1 cellular context compared by ENCODE assay signal in genomic region chr12:103929051-103929908, GRCh38.
TF ChIP-seq lines count a peak whose summit lies in the region.

No MANE protein-coding gene starts in this region.

TF ChIP-seq in HepG2, 621 proteins besides CTCF, POLR2A, EP300 and RAD21 (continued from another document):
- TF ChIP-seq ZNF770 (CRISPR knock-in tag; IDR thresholded peaks at IDR 0.05) (peak; percentile 25; the same call in 1 of the 2 replicates), MXD1 (CRISPR knock-in tag; IDR thresholded peaks at IDR 0.05) (peak; percentile 46), RCOR2 (CRISPR knock-in tag; IDR thresholded peaks at IDR 0.05) (0 out of 2 replicates have a peak, but pooled peaks have one; percentile 5), HIC2 (CRISPR knock-in tag; IDR thresholded peaks at IDR 0.05; ENCODE audit: low read depth) (no peak), CREB1 (IDR thresholded peaks at IDR 0.05) (no peak), CREB1 (CRISPR knock-in tag; IDR thresholded peaks at IDR 0.05) (peak; percentile 55), ZNF224 (CRISPR knock-in tag; IDR thresholded peaks at IDR 0.05) (no peak), XBP1 (CRISPR knock-in tag; IDR thresholded peaks at IDR 0.05) (0 out of 2 replicates have a peak, but pooled peaks have one; percentile 43), ZNF891 (CRISPR knock-in tag; IDR thresholded peaks at IDR 0.05) (no peak), TOE1 (CRISPR knock-in tag; IDR thresholded peaks at IDR 0.05) (no peak), PRPF4 (IDR thresholded peaks at IDR 0.05; ENCODE audit: low read depth, low read length, poor library complexity, severe bottlenecking) (no peak), ZNF883 (CRISPR knock-in tag; IDR thresholded peaks at IDR 0.05; ENCODE audit: not compliant biosample characterization) (no peak), HES4 (CRISPR knock-in tag; IDR thresholded peaks at IDR 0.05; ENCODE audit: borderline replicate concordance) (peak; percentile 83; the same call in 1 of the 2 replicates), ZNF788 (CRISPR knock-in tag; IDR thresholded peaks at IDR 0.05; ENCODE audit: borderline replicate concordance) (peak; percentile 73; the same call in 1 of the 2 replicates), MTERF4 (CRISPR knock-in tag; IDR thresholded peaks at IDR 0.05) (peak; percentile 82; the same call in 1 of the 2 replicates), KDM3A (CRISPR knock-in tag; IDR thresholded peaks at IDR 0.05; ENCODE audit: low read depth) (0 out of 2 replicates have a peak, but pooled peaks have one; percentile 22), ARID5B (CRISPR knock-in tag; IDR thresholded peaks at IDR 0.05) (peak; percentile 57), POLR2G (IDR thresholded peaks at IDR 0.05; ENCODE audit: low read depth, low read length) (peak; percentile 86), ZBTB44 (CRISPR knock-in tag; IDR thresholded peaks at IDR 0.05) (no peak), NFE2L2 (IDR thresholded peaks at IDR 0.05; ENCODE audit: low read length) (no peak), LCORL (IDR thresholded peaks at IDR 0.05) (no peak), LCORL (CRISPR knock-in tag; IDR thresholded peaks at IDR 0.05) (no peak; the same call in 1 of the 2 replicates), ZNF256 (CRISPR knock-in tag; conservative IDR thresholded peaks at IDR 0.05) (0 out of 2 replicates have a peak, but pooled peaks have one; percentile 52), SALL1 (CRISPR knock-in tag; IDR thresholded peaks at IDR 0.05) (peak; percentile 63), KDM6A (CRISPR knock-in tag; IDR thresholded peaks at IDR 0.05; ENCODE audit: low read depth) (no peak), THAP11 (CRISPR knock-in tag; IDR thresholded peaks at IDR 0.05) (peak; percentile 97), PAXIP1 (CRISPR knock-in tag; conservative IDR thresholded peaks at IDR 0.05) (peak; percentile 11; the same call in 1 of the 2 replicates), ZNF749 (CRISPR knock-in tag; IDR thresholded peaks at IDR 0.05; ENCODE audit: borderline replicate concordance) (no peak)
